In the genomic region with DNA sequence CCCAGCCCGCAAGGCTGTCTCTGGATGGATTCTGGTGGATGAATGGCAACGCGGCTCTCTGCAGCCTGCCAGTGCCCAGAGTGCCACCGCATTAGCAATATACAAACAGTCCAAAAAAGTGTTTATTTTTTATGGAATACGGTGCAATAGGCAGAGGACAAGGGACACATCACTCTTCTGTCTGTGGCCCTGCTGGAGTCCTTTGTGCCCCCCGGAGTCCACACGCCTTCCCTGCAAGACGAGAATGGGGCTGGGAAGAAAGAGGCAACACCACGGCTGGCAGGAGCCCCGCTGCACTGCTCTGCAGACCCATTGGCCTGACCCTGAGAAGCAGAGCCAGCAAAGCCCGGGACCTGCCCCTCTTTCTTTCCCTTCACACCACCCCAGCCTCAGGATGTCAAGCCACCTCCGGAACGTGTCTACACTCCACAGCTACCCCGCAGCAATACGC, we compare ENCODE assay signal across 24 cellular contexts.
DNase-seq lines count a peak whose midpoint lies in the region; ATAC-seq and TF ChIP-seq lines count a peak whose summit lies in the region.
"Had no signal": no experiment of that assay in that cellular context is flagged by ENCODE, and none has a peak within 500 bp of the region (broad histone marks: within the 10 kb centered on the region; RNA-seq: fewer than 3 reads in every experiment).

No MANE protein-coding gene starts in this region.

- H3K4me3 Mint-ChIP-seq in activated CD4-positive, alpha-beta T cell treated with anti-CD3 and anti-CD28 coated beads, Interleukin-2, amount 10 ng/mL, durations not matched to agents 7 days and 5 days, result no peak overlapping the region

- H3K4me1 Mint-ChIP-seq in activated CD4-positive, alpha-beta T cell treated with anti-CD3 and anti-CD28 coated beads, Interleukin-2, amount 10 ng/mL, durations not matched to agents 7 days and 5 days, result no peaks in the 10 kb centered on the region

- H2AFZ ChIP-seq in osteoblast (ENCODE audit: low read length), result no peak overlapping the region

- H3K36me3 Mint-ChIP-seq in activated CD4-positive, alpha-beta T cell treated with anti-CD3 and anti-CD28 coated beads, Interleukin-2, amount 10 ng/mL, durations not matched to agents 7 days and 5 days (ENCODE audit: low read depth), result no peaks in the 10 kb centered on the region

- peaks cover 8% of the 10 kb centered on the region for H3K27me3 ChIP-seq in osteoblast (ENCODE audit: insufficient read depth, low read length)
- H3K27me3 ChIP-seq: Peyer's patch, SJCRH30 had no signal

- H3K36me3 ChIP-seq in osteoblast (ENCODE audit: insufficient read depth, low read length), result no peaks in the 10 kb centered on the region
- H3K36me3 ChIP-seq: Peyer's patch, SJCRH30 had no signal

- H3K27ac Mint-ChIP-seq in activated CD4-positive, alpha-beta T cell treated with anti-CD3 and anti-CD28 coated beads, Interleukin-2, amount 10 ng/mL, durations not matched to agents 7 days and 5 days, result no peak overlapping the region

- H4K20me1 ChIP-seq in osteoblast (ENCODE audit: insufficient read depth, low read length), result no peaks in the 10 kb centered on the region

- no peaks in the 10 kb centered on the region for H3K27me3 Mint-ChIP-seq in activated CD4-positive, alpha-beta T cell treated with anti-CD3 and anti-CD28 coated beads, Interleukin-2, amount 10 ng/mL, durations not matched to agents 7 days and 5 days

- H3K4me2 ChIP-seq in osteoblast (ENCODE audit: insufficient read depth, low read length), result no peak overlapping the region

- H3K27ac ChIP-seq in caudate nucleus (ENCODE audit: low read depth, low read length) (peak overlapping the region; percentile 44), osteoblast (ENCODE audit: low read depth, low read length) (no peak overlapping the region)
- H3K27ac ChIP-seq: C4-2B, Peyer's patch, SJCRH30 had no signal

- no peaks in the 10 kb centered on the region for H3K9me3 ChIP-seq in osteoblast (ENCODE audit: low read depth, low read length)
- H3K9me3 ChIP-seq: Peyer's patch, SJCRH30 had no signal

- DNase-seq in activated effector memory CD4-positive, alpha-beta T cell treated with anti-CD3 and anti-CD28 coated beads, Interleukin-2, amount 50 U/mL, for 16 hours, result peak; percentile 17
- DNase-seq in activated effector memory CD4-positive, alpha-beta T cell treated with Interleukin-2 at 50 U/mL for 16 hours, result no peak
- no peak for DNase-seq in caudate nucleus (lab: John Stamatoyannopoulos, UW)
- peak; percentile 56 for DNase-seq in osteoblast (ENCODE audit: insufficient read length, low spot score, missing footprints)
- DNase-seq in activated CD4-positive, alpha-beta T cell treated with anti-CD3 and anti-CD28 coated beads, Interleukin-2, amount 10 ng/mL, durations not matched to agents 7 days and 5 days, result no peak
- DNase-seq: AML-193, EL, GF-D8, H7, MM.1S, NCI-H1092, NCI-H1436, NCI-H187 treated with DMSO at 0.1 percent for 48 hours, NCI-H2107, NCI-H226, NCI-H510A treated with DMSO at 0.1 percent for 48 hours, NCI-H748 treated with DMSO at 0.1 percent for 48 hours, SJCRH30 had no signal

- H3K9me3 Mint-ChIP-seq in activated CD4-positive, alpha-beta T cell treated with anti-CD3 and anti-CD28 coated beads, Interleukin-2, amount 10 ng/mL, durations not matched to agents 7 days and 5 days, result no peaks in the 10 kb centered on the region

- POLR2A ChIA-PET in activated CD4-positive, alpha-beta T cell treated with anti-CD3 and anti-CD28 coated beads, Interleukin-2, amount 10 ng/mL, durations not matched to agents 7 days and 5 days (lab: Charles Lee), result no interaction called here

- H3K4me3 ChIP-seq in osteoblast (ENCODE audit: insufficient read depth, low read length), result no peak overlapping the region
- H3K4me3 ChIP-seq: K562, Peyer's patch, SJCRH30 had no signal

- no peak for TF ChIP-seq CTCF in osteoblast (IDR thresholded peaks at IDR 0.05; ENCODE audit: extremely low read depth, low read depth, low read length)

- CTCF ChIA-PET in activated CD4-positive, alpha-beta T cell treated with anti-CD3 and anti-CD28 coated beads, Interleukin-2, amount 10 ng/mL, durations not matched to agents 7 days and 5 days (lab: Charles Lee), result interaction anchor here (1.2 kb wide), 1 partner anchor 10 kb away, joined by 5 read pairs; no protein-coding TSS in a partner anchor

- H3K79me2 ChIP-seq in osteoblast (ENCODE audit: insufficient read depth, low read length), result no peaks in the 10 kb centered on the region

- H3K4me1 ChIP-seq in osteoblast (ENCODE audit: insufficient read depth, low read length), result no peaks in the 10 kb centered on the region
- H3K4me1 ChIP-seq: Peyer's patch had no signal

- no peak for ATAC-seq in GM18867 (IDR thresholded peaks at IDR 0.05; ENCODE audit: unreplicated experiment)
- no peak for ATAC-seq in GM19324 (IDR thresholded peaks at IDR 0.05; ENCODE audit: low FRiP score, unreplicated experiment)
- no peak for ATAC-seq in HG02623 (IDR thresholded peaks at IDR 0.05; ENCODE audit: unreplicated experiment)
- ATAC-seq: K562 had no signal

Comparison
In these comparisons a context has a peak if more than half of its experiments do, and no peak if none do; other contexts are left out.
1. DNase-seq: peak in activated effector memory CD4-positive, alpha-beta T cell treated with anti-CD3 and anti-CD28 coated beads, Interleukin-2, amount 50 U/mL, for 16 hours (single experiment) and osteoblast (single experiment); none in activated effector memory CD4-positive, alpha-beta T cell treated with Interleukin-2 at 50 U/mL for 16 hours (single experiment), caudate nucleus (0 of 61) and activated CD4-positive, alpha-beta T cell treated with anti-CD3 and anti-CD28 coated beads, Interleukin-2, amount 10 ng/mL, durations not matched to agents 7 days and 5 days (single experiment).